Comparison of ENCODE assay signal across 1 cellular context in the genomic region with DNA sequence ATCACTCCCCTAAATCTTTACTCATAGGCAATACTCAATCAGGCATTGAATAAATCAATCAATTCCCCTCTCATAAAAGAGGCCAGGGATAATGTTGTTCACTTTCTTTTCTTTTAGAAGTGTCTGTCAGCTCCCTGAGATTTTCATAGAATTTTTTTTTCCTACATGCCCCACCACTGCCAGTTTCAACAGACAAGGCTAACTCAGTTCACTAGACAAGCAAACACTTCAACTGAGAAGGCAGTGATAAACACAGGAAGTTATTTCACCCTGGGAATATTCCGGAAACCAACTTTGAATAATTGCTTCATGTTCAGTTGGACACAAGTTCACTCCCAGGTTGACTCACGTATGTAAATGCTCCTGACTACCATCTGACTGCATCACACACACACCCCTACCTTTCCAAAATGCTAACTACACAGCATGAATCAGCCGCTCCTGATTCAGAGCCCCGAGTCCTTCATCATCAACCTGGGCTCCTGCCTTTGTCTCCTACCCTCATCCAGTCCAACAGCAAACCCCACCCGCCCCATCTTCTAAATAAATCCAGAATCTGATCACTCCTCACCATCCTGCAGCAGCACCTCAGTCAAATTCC.
TF ChIP-seq lines count a peak whose summit lies in the region.

No MANE protein-coding gene starts in this region.

TF ChIP-seq in HepG2, 621 proteins besides CTCF, POLR2A, EP300 and RAD21 (continued from another document and continues in another):
- TF ChIP-seq, protein P1, sequence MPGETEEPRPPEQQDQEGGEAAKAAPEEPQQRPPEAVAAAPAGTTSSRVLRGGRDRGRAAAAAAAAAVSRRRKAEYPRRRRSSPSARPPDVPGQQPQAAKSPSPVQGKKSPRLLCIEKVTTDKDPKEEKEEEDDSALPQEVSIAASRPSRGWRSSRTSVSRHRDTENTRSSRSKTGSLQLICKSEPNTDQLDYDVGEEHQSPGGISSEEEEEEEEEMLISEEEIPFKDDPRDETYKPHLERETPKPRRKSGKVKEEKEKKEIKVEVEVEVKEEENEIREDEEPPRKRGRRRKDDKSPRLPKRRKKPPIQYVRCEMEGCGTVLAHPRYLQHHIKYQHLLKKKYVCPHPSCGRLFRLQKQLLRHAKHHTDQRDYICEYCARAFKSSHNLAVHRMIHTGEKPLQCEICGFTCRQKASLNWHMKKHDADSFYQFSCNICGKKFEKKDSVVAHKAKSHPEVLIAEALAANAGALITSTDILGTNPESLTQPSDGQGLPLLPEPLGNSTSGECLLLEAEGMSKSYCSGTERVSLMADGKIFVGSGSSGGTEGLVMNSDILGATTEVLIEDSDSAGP (CRISPR knock-in tag; IDR thresholded peaks at IDR 0.05; ENCODE audit: borderline replicate concordance), result no peak
- peak; percentile 19; the same call in 1 of the 2 replicates for TF ChIP-seq ZNF792 (CRISPR knock-in tag; IDR thresholded peaks at IDR 0.05)
- TF ChIP-seq TP53 (CRISPR knock-in tag; conservative IDR thresholded peaks at IDR 0.05), result 0 out of 2 replicates have a peak, but pooled peaks have one; percentile 64
- TF ChIP-seq, protein P2, sequence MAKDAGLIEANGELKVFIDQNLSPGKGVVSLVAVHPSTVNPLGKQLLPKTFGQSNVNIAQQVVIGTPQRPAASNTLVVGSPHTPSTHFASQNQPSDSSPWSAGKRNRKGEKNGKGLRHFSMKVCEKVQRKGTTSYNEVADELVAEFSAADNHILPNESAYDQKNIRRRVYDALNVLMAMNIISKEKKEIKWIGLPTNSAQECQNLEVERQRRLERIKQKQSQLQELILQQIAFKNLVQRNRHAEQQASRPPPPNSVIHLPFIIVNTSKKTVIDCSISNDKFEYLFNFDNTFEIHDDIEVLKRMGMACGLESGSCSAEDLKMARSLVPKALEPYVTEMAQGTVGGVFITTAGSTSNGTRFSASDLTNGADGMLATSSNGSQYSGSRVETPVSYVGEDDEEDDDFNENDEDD (CRISPR knock-in tag; IDR thresholded peaks at IDR 0.05; ENCODE audit: borderline replicate concordance), result peak; percentile 21; the same call in 1 of the 2 replicates
- TF ChIP-seq, protein P3, sequence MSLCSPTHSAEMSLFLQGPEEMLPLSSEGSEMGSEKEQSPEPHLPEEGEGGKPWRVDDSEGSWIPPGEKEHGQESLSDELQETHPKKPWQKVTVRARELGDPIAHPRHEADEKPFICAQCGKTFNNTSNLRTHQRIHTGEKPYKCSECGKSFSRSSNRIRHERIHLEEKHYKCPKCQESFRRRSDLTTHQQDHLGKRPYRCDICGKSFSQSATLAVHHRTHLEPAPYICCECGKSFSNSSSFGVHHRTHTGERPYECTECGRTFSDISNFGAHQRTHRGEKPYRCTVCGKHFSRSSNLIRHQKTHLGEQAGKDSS (CRISPR knock-in tag; IDR thresholded peaks at IDR 0.05; ENCODE audit: borderline replicate concordance, low read depth), result peak; percentile 83
- no peak for TF ChIP-seq NFE2L1 (CRISPR knock-in tag; IDR thresholded peaks at IDR 0.05; ENCODE audit: borderline replicate concordance)
- TF ChIP-seq TBX3 (IDR thresholded peaks at IDR 0.05; ENCODE audit: borderline replicate concordance), result no peak
- TF ChIP-seq ZNF12 (CRISPR knock-in tag; IDR thresholded peaks at IDR 0.05), result peak; percentile 67; the same call in 1 of the 2 replicates
- TF ChIP-seq, protein P4, sequence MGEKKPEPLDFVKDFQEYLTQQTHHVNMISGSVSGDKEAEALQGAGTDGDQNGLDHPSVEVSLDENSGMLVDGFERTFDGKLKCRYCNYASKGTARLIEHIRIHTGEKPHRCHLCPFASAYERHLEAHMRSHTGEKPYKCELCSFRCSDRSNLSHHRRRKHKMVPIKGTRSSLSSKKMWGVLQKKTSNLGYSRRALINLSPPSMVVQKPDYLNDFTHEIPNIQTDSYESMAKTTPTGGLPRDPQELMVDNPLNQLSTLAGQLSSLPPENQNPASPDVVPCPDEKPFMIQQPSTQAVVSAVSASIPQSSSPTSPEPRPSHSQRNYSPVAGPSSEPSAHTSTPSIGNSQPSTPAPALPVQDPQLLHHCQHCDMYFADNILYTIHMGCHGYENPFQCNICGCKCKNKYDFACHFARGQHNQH (CRISPR knock-in tag; IDR thresholded peaks at IDR 0.05), result peak; percentile 84; the same call in 1 of the 2 replicates
- TF ChIP-seq, protein P5, sequence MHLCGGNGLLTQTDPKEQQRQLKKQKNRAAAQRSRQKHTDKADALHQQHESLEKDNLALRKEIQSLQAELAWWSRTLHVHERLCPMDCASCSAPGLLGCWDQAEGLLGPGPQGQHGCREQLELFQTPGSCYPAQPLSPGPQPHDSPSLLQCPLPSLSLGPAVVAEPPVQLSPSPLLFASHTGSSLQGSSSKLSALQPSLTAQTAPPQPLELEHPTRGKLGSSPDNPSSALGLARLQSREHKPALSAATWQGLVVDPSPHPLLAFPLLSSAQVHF (CRISPR knock-in tag; IDR thresholded peaks at IDR 0.05), result no peak
- peak; percentile 69; the same call in 1 of the 2 replicates for TF ChIP-seq GFI1 (CRISPR knock-in tag; IDR thresholded peaks at IDR 0.05; ENCODE audit: borderline replicate concordance)
- TF ChIP-seq, protein P6, sequence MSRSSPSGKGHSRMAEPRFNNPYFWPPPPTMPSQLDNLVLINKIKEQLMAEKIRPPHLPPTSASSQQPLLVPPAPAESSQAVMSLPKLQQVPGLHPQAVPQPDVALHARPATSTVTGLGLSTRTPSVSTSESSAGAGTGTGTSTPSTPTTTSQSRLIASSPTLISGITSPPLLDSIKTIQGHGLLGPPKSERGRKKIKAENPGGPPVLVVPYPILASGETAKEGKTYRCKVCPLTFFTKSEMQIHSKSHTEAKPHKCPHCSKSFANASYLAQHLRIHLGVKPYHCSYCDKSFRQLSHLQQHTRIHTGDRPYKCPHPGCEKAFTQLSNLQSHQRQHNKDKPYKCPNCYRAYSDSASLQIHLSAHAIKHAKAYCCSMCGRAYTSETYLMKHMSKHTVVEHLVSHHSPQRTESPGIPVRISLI (CRISPR knock-in tag; IDR thresholded peaks at IDR 0.05; ENCODE audit: borderline replicate concordance), result peak; percentile 85; the same call in 1 of the 2 replicates
- TF ChIP-seq SALL2 (CRISPR knock-in tag; IDR thresholded peaks at IDR 0.05), result no peak
- TF ChIP-seq ZNF772 (CRISPR knock-in tag; IDR thresholded peaks at IDR 0.05), result 0 out of 2 replicates have a peak, but pooled peaks have one; percentile 60
- TF ChIP-seq, protein P7, sequence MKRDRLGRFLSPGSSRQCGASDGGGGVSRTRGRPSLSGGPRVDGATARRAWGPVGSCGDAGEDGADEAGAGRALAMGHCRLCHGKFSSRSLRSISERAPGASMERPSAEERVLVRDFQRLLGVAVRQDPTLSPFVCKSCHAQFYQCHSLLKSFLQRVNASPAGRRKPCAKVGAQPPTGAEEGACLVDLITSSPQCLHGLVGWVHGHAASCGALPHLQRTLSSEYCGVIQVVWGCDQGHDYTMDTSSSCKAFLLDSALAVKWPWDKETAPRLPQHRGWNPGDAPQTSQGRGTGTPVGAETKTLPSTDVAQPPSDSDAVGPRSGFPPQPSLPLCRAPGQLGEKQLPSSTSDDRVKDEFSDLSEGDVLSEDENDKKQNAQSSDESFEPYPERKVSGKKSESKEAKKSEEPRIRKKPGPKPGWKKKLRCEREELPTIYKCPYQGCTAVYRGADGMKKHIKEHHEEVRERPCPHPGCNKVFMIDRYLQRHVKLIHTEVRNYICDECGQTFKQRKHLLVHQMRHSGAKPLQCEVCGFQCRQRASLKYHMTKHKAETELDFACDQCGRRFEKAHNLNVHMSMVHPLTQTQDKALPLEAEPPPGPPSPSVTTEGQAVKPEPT (CRISPR knock-in tag; IDR thresholded peaks at IDR 0.05; ENCODE audit: low read depth), result 0 out of 2 replicates have a peak, but pooled peaks have one; percentile 32
- no peak for TF ChIP-seq ZFAT (CRISPR knock-in tag; conservative IDR thresholded peaks at IDR 0.05)
- TF ChIP-seq ZNF292 (CRISPR knock-in tag; IDR thresholded peaks at IDR 0.05; ENCODE audit: borderline replicate concordance, low read depth), result peak; percentile 47; the same call in 1 of the 2 replicates
- peak; percentile 66 for TF ChIP-seq TEAD3 (CRISPR knock-in tag; optimal IDR thresholded peaks at IDR 0.05; ENCODE audit: borderline replicate concordance)
- no peak for TF ChIP-seq LCORL (IDR thresholded peaks at IDR 0.05)
- TF ChIP-seq LCORL (CRISPR knock-in tag; IDR thresholded peaks at IDR 0.05), result peak; percentile 74
- no peak for TF ChIP-seq ZNF468 (CRISPR knock-in tag; IDR thresholded peaks at IDR 0.05)
- TF ChIP-seq, protein P8, sequence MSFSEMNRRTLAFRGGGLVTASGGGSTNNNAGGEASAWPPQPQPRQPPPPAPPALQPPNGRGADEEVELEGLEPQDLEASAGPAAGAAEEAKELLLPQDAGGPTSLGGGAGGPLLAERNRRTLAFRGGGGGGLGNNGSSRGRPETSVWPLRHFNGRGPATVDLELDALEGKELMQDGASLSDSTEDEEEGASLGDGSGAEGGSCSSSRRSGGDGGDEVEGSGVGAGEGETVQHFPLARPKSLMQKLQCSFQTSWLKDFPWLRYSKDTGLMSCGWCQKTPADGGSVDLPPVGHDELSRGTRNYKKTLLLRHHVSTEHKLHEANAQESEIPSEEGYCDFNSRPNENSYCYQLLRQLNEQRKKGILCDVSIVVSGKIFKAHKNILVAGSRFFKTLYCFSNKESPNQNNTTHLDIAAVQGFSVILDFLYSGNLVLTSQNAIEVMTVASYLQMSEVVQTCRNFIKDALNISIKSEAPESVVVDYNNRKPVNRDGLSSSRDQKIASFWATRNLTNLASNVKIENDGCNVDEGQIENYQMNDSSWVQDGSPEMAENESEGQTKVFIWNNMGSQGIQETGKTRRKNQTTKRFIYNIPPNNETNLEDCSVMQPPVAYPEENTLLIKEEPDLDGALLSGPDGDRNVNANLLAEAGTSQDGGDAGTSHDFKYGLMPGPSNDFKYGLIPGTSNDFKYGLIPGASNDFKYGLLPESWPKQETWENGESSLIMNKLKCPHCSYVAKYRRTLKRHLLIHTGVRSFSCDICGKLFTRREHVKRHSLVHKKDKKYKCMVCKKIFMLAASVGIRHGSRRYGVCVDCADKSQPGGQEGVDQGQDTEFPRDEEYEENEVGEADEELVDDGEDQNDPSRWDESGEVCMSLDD (CRISPR knock-in tag; IDR thresholded peaks at IDR 0.05; ENCODE audit: borderline replicate concordance), result no peak
- 0 out of 2 replicates have a peak, but pooled peaks have one; percentile 34 for TF ChIP-seq YEATS4 (CRISPR knock-in tag; IDR thresholded peaks at IDR 0.05; ENCODE audit: borderline replicate concordance)
- TF ChIP-seq PPARG (CRISPR knock-in tag; conservative IDR thresholded peaks at IDR 0.05), result peak; percentile 78
- TF ChIP-seq TBL1XR1 (IDR thresholded peaks at IDR 0.05; ENCODE audit: borderline replicate concordance, low read length, partially characterized antibody), result peak; percentile 80
- peak; percentile 78; the same call in 1 of the 2 replicates for TF ChIP-seq WIZ (CRISPR knock-in tag; IDR thresholded peaks at IDR 0.05)
- no peak for TF ChIP-seq ZFP1 (CRISPR knock-in tag; IDR thresholded peaks at IDR 0.05)
- no peak for TF ChIP-seq ZFX (CRISPR knock-in tag; IDR thresholded peaks at IDR 0.05; ENCODE audit: low read depth)
- TF ChIP-seq, protein P9, sequence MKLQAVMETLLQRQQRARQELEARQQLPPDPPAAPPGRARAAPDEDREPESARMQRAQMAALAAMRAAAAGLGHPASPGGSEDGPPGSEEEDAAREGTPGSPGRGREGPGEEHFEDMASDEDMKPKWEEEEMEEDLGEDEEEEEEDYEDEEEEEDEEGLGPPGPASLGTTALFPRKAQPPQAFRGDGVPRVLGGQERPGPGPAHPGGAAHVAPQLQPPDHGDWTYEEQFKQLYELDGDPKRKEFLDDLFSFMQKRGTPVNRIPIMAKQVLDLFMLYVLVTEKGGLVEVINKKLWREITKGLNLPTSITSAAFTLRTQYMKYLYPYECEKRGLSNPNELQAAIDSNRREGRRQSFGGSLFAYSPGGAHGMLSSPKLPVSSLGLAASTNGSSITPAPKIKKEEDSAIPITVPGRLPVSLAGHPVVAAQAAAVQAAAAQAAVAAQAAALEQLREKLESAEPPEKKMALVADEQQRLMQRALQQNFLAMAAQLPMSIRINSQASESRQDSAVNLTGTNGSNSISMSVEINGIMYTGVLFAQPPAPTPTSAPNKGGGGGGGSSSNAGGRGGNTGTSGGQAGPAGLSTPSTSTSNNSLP (IDR thresholded peaks at IDR 0.05; ENCODE audit: low read depth, low read length), result peak; percentile 83
- TF ChIP-seq, protein P10, sequence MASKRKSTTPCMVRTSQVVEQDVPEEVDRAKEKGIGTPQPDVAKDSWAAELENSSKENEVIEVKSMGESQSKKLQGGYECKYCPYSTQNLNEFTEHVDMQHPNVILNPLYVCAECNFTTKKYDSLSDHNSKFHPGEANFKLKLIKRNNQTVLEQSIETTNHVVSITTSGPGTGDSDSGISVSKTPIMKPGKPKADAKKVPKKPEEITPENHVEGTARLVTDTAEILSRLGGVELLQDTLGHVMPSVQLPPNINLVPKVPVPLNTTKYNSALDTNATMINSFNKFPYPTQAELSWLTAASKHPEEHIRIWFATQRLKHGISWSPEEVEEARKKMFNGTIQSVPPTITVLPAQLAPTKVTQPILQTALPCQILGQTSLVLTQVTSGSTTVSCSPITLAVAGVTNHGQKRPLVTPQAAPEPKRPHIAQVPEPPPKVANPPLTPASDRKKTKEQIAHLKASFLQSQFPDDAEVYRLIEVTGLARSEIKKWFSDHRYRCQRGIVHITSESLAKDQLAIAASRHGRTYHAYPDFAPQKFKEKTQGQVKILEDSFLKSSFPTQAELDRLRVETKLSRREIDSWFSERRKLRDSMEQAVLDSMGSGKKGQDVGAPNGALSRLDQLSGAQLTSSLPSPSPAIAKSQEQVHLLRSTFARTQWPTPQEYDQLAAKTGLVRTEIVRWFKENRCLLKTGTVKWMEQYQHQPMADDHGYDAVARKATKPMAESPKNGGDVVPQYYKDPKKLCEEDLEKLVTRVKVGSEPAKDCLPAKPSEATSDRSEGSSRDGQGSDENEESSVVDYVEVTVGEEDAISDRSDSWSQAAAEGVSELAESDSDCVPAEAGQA (IDR thresholded peaks at IDR 0.05; ENCODE audit: low read depth), result no peak
- TF ChIP-seq, protein P10 (CRISPR knock-in tag; IDR thresholded peaks at IDR 0.05; ENCODE audit: borderline replicate concordance), result no peak
- peak; percentile 77 for TF ChIP-seq SALL1 (CRISPR knock-in tag; IDR thresholded peaks at IDR 0.05)
- TF ChIP-seq, protein P11, sequence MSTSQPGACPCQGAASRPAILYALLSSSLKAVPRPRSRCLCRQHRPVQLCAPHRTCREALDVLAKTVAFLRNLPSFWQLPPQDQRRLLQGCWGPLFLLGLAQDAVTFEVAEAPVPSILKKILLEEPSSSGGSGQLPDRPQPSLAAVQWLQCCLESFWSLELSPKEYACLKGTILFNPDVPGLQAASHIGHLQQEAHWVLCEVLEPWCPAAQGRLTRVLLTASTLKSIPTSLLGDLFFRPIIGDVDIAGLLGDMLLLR (CRISPR knock-in tag; IDR thresholded peaks at IDR 0.05), result no peak
